8 cellular contexts compared by ENCODE assay signal in genomic region chr19:45094158-45094557, GRCh38. TPM values are rescaled to one million over a fixed set of nuclear protein-coding genes. Genes with fewer than 3 reads are reported as not detected.
DNase-seq lines count a peak whose midpoint lies in the region; ATAC-seq and TF ChIP-seq lines count a peak whose summit lies in the region.

No MANE protein-coding gene starts in this region.

- peak overlapping the region; percentile 91 for H3K4me3 ChIP-seq in CD8-positive, alpha-beta memory T cell (ENCODE audit: low read length)
- H3K4me3 ChIP-seq in NT2/D1 (ENCODE audit: insufficient read length, low read depth) (peak overlapping the region; percentile 92), endocrine pancreas (ENCODE audit: control insufficient read depth, insufficient read depth, low read length) (peak overlapping the region; percentile 90), osteoblast (ENCODE audit: insufficient read depth, low read length) (peak overlapping the region; percentile 99)

- no peaks in the 10 kb centered on the region for H3K27me3 Mint-ChIP-seq in CD8-positive, alpha-beta memory T cell

- no peaks in the 10 kb centered on the region for H3K9me3 ChIP-seq in CD8-positive, alpha-beta memory T cell (ENCODE audit: low read length)
- H3K9me3 ChIP-seq in NT2/D1 (ENCODE audit: insufficient read depth, low read length) (no peaks in the 10 kb centered on the region), endocrine pancreas (ENCODE audit: control insufficient read depth, low read length) (no peaks in the 10 kb centered on the region), osteoblast (ENCODE audit: low read depth, low read length) (no peaks in the 10 kb centered on the region)

- peaks cover 66% of the 10 kb centered on the region for H3K79me2 ChIP-seq in osteoblast (ENCODE audit: insufficient read depth, low read length)

- no peak for ATAC-seq in GM19324 (IDR thresholded peaks at IDR 0.05; ENCODE audit: low FRiP score, unreplicated experiment)

- H3K36me3 ChIP-seq in CD8-positive, alpha-beta memory T cell (ENCODE audit: insufficient read depth, low read length): peaks cover 5% of the 10 kb centered on the region
- H3K36me3 ChIP-seq in NT2/D1 (ENCODE audit: insufficient read depth, insufficient read length, low read length) (peaks cover 30% of the 10 kb centered on the region), endocrine pancreas (ENCODE audit: control insufficient read depth, insufficient read depth, low read length) (no peaks in the 10 kb centered on the region), osteoblast (ENCODE audit: insufficient read depth, low read length) (peaks cover 8% of the 10 kb centered on the region)

- POLR2A ChIA-PET in CD8-positive, alpha-beta memory T cell (lab: Charles Lee): no interaction called here

- H4K20me1 ChIP-seq in osteoblast (ENCODE audit: insufficient read depth, low read length): peaks cover 55% of the 10 kb centered on the region

- no peak for DNase-seq in CD8-positive, alpha-beta memory T cell
- DNase-seq in NT2/D1 (ENCODE audit: low read depth, low spot score) (no peak), osteoblast (ENCODE audit: insufficient read length, low spot score, missing footprints) (no peak), HPDE6-E6E7 (ENCODE audit: extremely low spot score) (no peak), NCI-H2171 treated with DMSO at 0.1 percent for 48 hours (lab: John Stamatoyannopoulos, UW) (no peak)
- no peak for DNase-seq in activated CD8-positive, alpha-beta memory T cell treated with anti-CD3 and anti-CD28 coated beads, Interleukin-2, amount 50 U/mL, for 4 hours

- CTCF ChIA-PET in CD8-positive, alpha-beta memory T cell (lab: Charles Lee): interaction anchor here (3.2 kb wide), 1 partner anchor 9 kb away, joined by 22 read pairs; no protein-coding TSS in a partner anchor

- H3K27me3 ChIP-seq in CD8-positive, alpha-beta memory T cell (ENCODE audit: insufficient read depth, low read length, poor library complexity, severe bottlenecking): no peaks in the 10 kb centered on the region
- no peaks in the 10 kb centered on the region for H3K27me3 ChIP-seq in NT2/D1 (ENCODE audit: insufficient read depth, insufficient read length)
- H3K27me3 ChIP-seq in endocrine pancreas (ENCODE audit: control insufficient read depth, insufficient read depth, low read length): no peaks in the 10 kb centered on the region
- no peaks in the 10 kb centered on the region for H3K27me3 ChIP-seq in osteoblast (ENCODE audit: insufficient read depth, low read length)

- TF ChIP-seq CTCF in osteoblast (IDR thresholded peaks at IDR 0.05; ENCODE audit: extremely low read depth, low read depth, low read length): no peak

- H3K27ac ChIP-seq in CD8-positive, alpha-beta memory T cell (ENCODE audit: low read depth, low read length): peak overlapping the region; percentile 93
- H3K27ac ChIP-seq in osteoblast (ENCODE audit: low read depth, low read length): peak overlapping the region; percentile 96

- H3K4me2 ChIP-seq in osteoblast (ENCODE audit: insufficient read depth, low read length): peak overlapping the region; percentile 97

- peaks cover 0 to 3% (median 0%) of the 10 kb centered on the region in 5 donors for H3K9me3 Mint-ChIP-seq in CD8-positive, alpha-beta memory T cell

- peaks cover 67 to 84% (median 75%) of the 10 kb centered on the region in 3 donors for H3K4me1 Mint-ChIP-seq in CD8-positive, alpha-beta memory T cell

- H3K9ac ChIP-seq in NT2/D1 (ENCODE audit: insufficient read length, low read depth) (peak overlapping the region; percentile 86), endocrine pancreas (ENCODE audit: control insufficient read depth, insufficient read depth, low read length) (peak overlapping the region; percentile 97)

- peaks cover 3 to 32% (median 5%) of the 10 kb centered on the region in 3 donors for H3K36me3 Mint-ChIP-seq in CD8-positive, alpha-beta memory T cell

- no peak overlapping the region for H2AFZ ChIP-seq in osteoblast (ENCODE audit: low read length)

- H3K4me3 Mint-ChIP-seq in CD8-positive, alpha-beta memory T cell: peak overlapping the region; percentile 91 to 97 (median 93)

- H3K27ac Mint-ChIP-seq in CD8-positive, alpha-beta memory T cell: peak overlapping the region; percentile 15 to 95 (median 84)

- H3K4me1 ChIP-seq in CD8-positive, alpha-beta memory T cell (ENCODE audit: insufficient read depth, low read length): peaks cover 71% of the 10 kb centered on the region
- peaks cover 27% of the 10 kb centered on the region for H3K4me1 ChIP-seq in NT2/D1 (ENCODE audit: insufficient read depth, insufficient read length)
- peaks cover 5% of the 10 kb centered on the region for H3K4me1 ChIP-seq in endocrine pancreas (ENCODE audit: control insufficient read depth, insufficient read depth, low read length)
- H3K4me1 ChIP-seq in osteoblast (ENCODE audit: insufficient read depth, low read length): peaks cover 43% of the 10 kb centered on the region

RNA-seq across cellular contexts. Expression of gene PPP1R37, which starts 1.2 kb away (rescaled TPM):
- 10 to 100 TPM; 17.8 to 18.3 TPM for total RNA-seq in CD8-positive, alpha-beta memory T cell
- 0.79 TPM for polyA plus RNA-seq in CD8-positive, alpha-beta memory T cell
- 43.9 and 53.6 TPM in 2 replicates for total RNA-seq in osteoblast

RNA-seq across cellular contexts. Expression of gene GEMIN7, which starts 15.1 kb away (rescaled TPM):
- total RNA-seq in CD8-positive, alpha-beta memory T cell: 10 to 100 TPM; 51.6 TPM
- polyA plus RNA-seq in CD8-positive, alpha-beta memory T cell: 93.5 TPM
- 8.3 and 14.8 TPM in 2 replicates for total RNA-seq in osteoblast

RNA-seq across cellular contexts. Expression of gene ZNF296, which starts 17.9 kb away (rescaled TPM):
- total RNA-seq in CD8-positive, alpha-beta memory T cell: 1 to 10 TPM; 7.9 to 8.5 TPM
- 6.7 TPM for polyA plus RNA-seq in CD8-positive, alpha-beta memory T cell
- under 0.01 TPM in 1 of 2 replicates, not detected in the other for total RNA-seq in osteoblast

RNA-seq across cellular contexts. Expression of gene CLASRP, which starts 55.3 kb away (rescaled TPM):
- 10 to 100 TPM; 75.5 to 84.1 TPM for total RNA-seq in CD8-positive, alpha-beta memory T cell
- 7.9 TPM for polyA plus RNA-seq in CD8-positive, alpha-beta memory T cell
- 17.0 and 17.1 TPM in 2 replicates for total RNA-seq in osteoblast
